In genomic region chr10:50894312-50894711, GRCh38 we compare ENCODE assay signal across 10 cellular contexts. TPM values are rescaled to one million over a fixed set of nuclear protein-coding genes. Genes with fewer than 3 reads are reported as not detected.
"Had no signal": no experiment of that assay in that cellular context is flagged by ENCODE, and none has a peak within 500 bp of the region (broad histone marks: within the 10 kb centered on the region; RNA-seq: fewer than 3 reads in every experiment).

No MANE protein-coding gene starts in this region.

- H3K27ac ChIP-seq: HL-60 had no signal

- H3K4me2 ChIP-seq: GM23338 had no signal

- ATAC-seq: K562 had no signal

- H3K4me3 ChIP-seq: GM23338, K562 had no signal

- DNase-seq: HCEC 1CT, HFFc6, IMR-90, KG1 had no signal

- H2AFZ ChIP-seq: GM23338 had no signal

RNA-seq across cellular contexts. Expression of gene A1CF, which starts 8.9 kb away (rescaled TPM):
- total RNA-seq: GM23338, H1, H9, HFFc6, HT1080, IMR-90 had no signal
- polyA plus RNA-seq: H1, IMR-90, K562 had no signal
